In the genomic region with DNA sequence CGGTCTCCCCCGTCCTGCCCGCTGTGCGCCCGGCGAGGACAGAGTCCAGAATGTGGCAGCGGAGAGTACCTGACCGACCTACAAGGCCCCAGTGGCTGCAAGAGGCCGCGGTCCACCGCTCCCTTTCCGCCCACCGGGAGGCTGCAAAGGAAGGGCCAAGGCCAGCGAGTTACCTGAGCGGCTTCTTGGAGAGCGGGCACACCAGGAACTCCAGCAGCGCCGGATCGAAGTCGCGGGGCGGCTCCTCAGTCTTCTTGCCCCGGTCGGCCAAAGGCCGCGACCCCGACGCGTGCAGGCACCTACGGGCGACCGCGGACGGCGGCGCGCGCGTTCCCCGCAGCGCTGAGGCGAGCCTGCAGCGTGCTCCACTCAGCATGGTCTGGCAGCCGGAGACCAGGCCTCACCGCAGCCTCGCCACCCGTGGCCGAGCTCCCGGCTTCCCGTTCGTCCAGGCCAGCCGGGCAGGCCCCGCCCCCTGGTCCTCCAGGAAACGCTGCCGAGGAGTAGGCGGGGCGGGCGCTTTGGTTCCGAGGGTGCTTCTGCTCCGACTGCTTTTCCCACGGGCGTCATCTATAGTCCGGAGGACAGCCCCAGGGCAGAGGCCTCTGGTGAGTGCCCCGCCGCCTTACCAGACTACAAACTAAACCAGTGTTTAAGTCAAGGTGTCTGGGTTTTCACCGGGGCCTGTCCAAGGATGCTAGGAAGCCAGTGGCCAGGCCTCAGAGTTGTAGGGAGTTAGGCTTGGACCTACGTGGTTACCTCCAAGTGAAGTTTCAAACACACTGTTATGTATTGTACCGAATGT, we compare ENCODE assay signal across 1 cellular context.
TF ChIP-seq lines count a peak whose summit lies in the region.

TSS of gene PYURF (minus strand) at position 452 of the 805 bp plus-strand sequence. CDS start at position 376, 76 bp downstream.

TF ChIP-seq in HEK293, 187 proteins besides CTCF, POLR2A, EP300 and RAD21 (continued from another document and continues in another):
- TF ChIP-seq ZNF184 (tag by site-specific recombination; IDR thresholded peaks at IDR 0.05) (no peak), ZNF335 (tag by site-specific recombination; conservative IDR thresholded peaks at IDR 0.05) (peak; percentile 70), ZNF624 (tag by site-specific recombination; IDR thresholded peaks at IDR 0.05) (no peak), ZBTB48 (tag by site-specific recombination; IDR thresholded peaks at IDR 0.05) (no peak; the same call in 1 of the 2 replicates), ZNF629 (tag by site-specific recombination; IDR thresholded peaks at IDR 0.05) (0 out of 2 replicates have a peak, but pooled peaks have one; percentile 26), SALL2 (tag by site-specific recombination; IDR thresholded peaks at IDR 0.05; ENCODE audit: borderline replicate concordance) (no peak), SP7 (tag by site-specific recombination; IDR thresholded peaks at IDR 0.05) (peak; percentile 55), FEZF1 (tag by site-specific recombination; IDR thresholded peaks at IDR 0.05) (no peak), ZNF140 (tag by site-specific recombination; IDR thresholded peaks at IDR 0.05) (no peak), BCL11A (tag by site-specific recombination; IDR thresholded peaks at IDR 0.05; ENCODE audit: low read depth) (no peak), ZNF777 (tag by site-specific recombination; IDR thresholded peaks at IDR 0.05; ENCODE audit: borderline replicate concordance) (no peak), ZNF214 (tag by site-specific recombination; IDR thresholded peaks at IDR 0.05; ENCODE audit: borderline replicate concordance) (no peak), PRDM6 (tag by site-specific recombination; IDR thresholded peaks at IDR 0.05) (no peak), ZNF394 (tag by site-specific recombination; IDR thresholded peaks at IDR 0.05; ENCODE audit: borderline replicate concordance) (peak; percentile 12; the same call in 1 of the 2 replicates), ZNF623 (tag by site-specific recombination; IDR thresholded peaks at IDR 0.05) (no peak), ZNF670 (tag by site-specific recombination; IDR thresholded peaks at IDR 0.05; ENCODE audit: low read depth) (no peak), ZNF155 (tag by site-specific recombination; IDR thresholded peaks at IDR 0.05) (no peak), ZBTB8A (tag by site-specific recombination; IDR thresholded peaks at IDR 0.05) (peak; percentile 32; the same call in 1 of the 2 replicates), ZNF112 (tag by site-specific recombination; IDR thresholded peaks at IDR 0.05) (no peak), WT1 (tag by site-specific recombination; IDR thresholded peaks at IDR 0.05) (no peak), ZNF248 (tag by site-specific recombination; IDR thresholded peaks at IDR 0.05) (no peak), ZNF530 (tag by site-specific recombination; IDR thresholded peaks at IDR 0.05; ENCODE audit: low read depth) (no peak), ZNF10 (tag by site-specific recombination; IDR thresholded peaks at IDR 0.05) (no peak), ZNF600 (tag by site-specific recombination; IDR thresholded peaks at IDR 0.05) (peak; percentile 53; the same call in 1 of the 2 replicates), YY1 (tag by site-specific recombination; IDR thresholded peaks at IDR 0.05) (0 out of 2 replicates have a peak, but pooled peaks have one; percentile 28), ZXDB (tag by site-specific recombination; IDR thresholded peaks at IDR 0.05) (peak; percentile 59), IKZF3 (tag by site-specific recombination; IDR thresholded peaks at IDR 0.05) (peak; percentile 86), ZSCAN16 (tag by site-specific recombination; IDR thresholded peaks at IDR 0.05) (no peak), ZFHX2 (tag by site-specific recombination; conservative IDR thresholded peaks at IDR 0.05) (no peak), SCRT2 (tag by site-specific recombination; IDR thresholded peaks at IDR 0.05) (no peak), KLF9 (tag by site-specific recombination; IDR thresholded peaks at IDR 0.05; ENCODE audit: low read depth) (peak; percentile 87), ZNF23 (tag by site-specific recombination; IDR thresholded peaks at IDR 0.05; ENCODE audit: borderline replicate concordance) (no peak), ZNF423 (tag by site-specific recombination; IDR thresholded peaks at IDR 0.05) (0 out of 2 replicates have a peak, but pooled peaks have one; percentile 7), ZNF292 (tag by site-specific recombination; IDR thresholded peaks at IDR 0.05; ENCODE audit: borderline replicate concordance, low read depth) (no peak), PRDM10 (tag by site-specific recombination; IDR thresholded peaks at IDR 0.05) (no peak), EGR2 (tag by site-specific recombination; IDR thresholded peaks at IDR 0.05; ENCODE audit: low read depth) (0 out of 2 replicates have a peak, but pooled peaks have one; percentile 12), HOXC10 (CRISPR knock-in tag; IDR thresholded peaks at IDR 0.05) (no peak), ZNF311 (tag by site-specific recombination; IDR thresholded peaks at IDR 0.05; ENCODE audit: borderline replicate concordance) (no peak), ZNF132 (tag by site-specific recombination; IDR thresholded peaks at IDR 0.05; ENCODE audit: borderline replicate concordance) (no peak), ZNF221 (tag by site-specific recombination; IDR thresholded peaks at IDR 0.05; ENCODE audit: borderline replicate concordance) (no peak), HIC1 (tag by site-specific recombination; IDR thresholded peaks at IDR 0.05) (peak; percentile 47; the same call in 1 of the 2 replicates), GLI4 (tag by site-specific recombination; IDR thresholded peaks at IDR 0.05) (no peak), MEIS1 (CRISPR knock-in tag; IDR thresholded peaks at IDR 0.05; ENCODE audit: borderline replicate concordance) (peak; percentile 45; the same call in 1 of the 2 replicates), ZNF791 (tag by site-specific recombination; IDR thresholded peaks at IDR 0.05) (no peak), ZNF654 (tag by site-specific recombination; IDR thresholded peaks at IDR 0.05; ENCODE audit: low read depth) (no peak), ZNF677 (tag by site-specific recombination; IDR thresholded peaks at IDR 0.05) (no peak)
- TF ChIP-seq, protein P1, sequence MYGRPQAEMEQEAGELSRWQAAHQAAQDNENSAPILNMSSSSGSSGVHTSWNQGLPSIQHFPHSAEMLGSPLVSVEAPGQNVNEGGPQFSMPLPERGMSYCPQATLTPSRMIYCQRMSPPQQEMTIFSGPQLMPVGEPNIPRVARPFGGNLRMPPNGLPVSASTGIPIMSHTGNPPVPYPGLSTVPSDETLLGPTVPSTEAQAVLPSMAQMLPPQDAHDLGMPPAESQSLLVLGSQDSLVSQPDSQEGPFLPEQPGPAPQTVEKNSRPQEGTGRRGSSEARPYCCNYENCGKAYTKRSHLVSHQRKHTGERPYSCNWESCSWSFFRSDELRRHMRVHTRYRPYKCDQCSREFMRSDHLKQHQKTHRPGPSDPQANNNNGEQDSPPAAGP (tag by site-specific recombination; IDR thresholded peaks at IDR 0.05), result peak; percentile 46; the same call in 1 of the 2 replicates
- TF ChIP-seq, protein P2, sequence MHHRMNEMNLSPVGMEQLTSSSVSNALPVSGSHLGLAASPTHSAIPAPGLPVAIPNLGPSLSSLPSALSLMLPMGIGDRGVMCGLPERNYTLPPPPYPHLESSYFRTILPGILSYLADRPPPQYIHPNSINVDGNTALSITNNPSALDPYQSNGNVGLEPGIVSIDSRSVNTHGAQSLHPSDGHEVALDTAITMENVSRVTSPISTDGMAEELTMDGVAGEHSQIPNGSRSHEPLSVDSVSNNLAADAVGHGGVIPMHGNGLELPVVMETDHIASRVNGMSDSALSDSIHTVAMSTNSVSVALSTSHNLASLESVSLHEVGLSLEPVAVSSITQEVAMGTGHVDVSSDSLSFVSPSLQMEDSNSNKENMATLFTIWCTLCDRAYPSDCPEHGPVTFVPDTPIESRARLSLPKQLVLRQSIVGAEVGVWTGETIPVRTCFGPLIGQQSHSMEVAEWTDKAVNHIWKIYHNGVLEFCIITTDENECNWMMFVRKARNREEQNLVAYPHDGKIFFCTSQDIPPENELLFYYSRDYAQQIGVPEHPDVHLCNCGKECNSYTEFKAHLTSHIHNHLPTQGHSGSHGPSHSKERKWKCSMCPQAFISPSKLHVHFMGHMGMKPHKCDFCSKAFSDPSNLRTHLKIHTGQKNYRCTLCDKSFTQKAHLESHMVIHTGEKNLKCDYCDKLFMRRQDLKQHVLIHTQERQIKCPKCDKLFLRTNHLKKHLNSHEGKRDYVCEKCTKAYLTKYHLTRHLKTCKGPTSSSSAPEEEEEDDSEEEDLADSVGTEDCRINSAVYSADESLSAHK (tag by site-specific recombination; IDR thresholded peaks at IDR 0.05), result no peak
- TF ChIP-seq, protein P3, sequence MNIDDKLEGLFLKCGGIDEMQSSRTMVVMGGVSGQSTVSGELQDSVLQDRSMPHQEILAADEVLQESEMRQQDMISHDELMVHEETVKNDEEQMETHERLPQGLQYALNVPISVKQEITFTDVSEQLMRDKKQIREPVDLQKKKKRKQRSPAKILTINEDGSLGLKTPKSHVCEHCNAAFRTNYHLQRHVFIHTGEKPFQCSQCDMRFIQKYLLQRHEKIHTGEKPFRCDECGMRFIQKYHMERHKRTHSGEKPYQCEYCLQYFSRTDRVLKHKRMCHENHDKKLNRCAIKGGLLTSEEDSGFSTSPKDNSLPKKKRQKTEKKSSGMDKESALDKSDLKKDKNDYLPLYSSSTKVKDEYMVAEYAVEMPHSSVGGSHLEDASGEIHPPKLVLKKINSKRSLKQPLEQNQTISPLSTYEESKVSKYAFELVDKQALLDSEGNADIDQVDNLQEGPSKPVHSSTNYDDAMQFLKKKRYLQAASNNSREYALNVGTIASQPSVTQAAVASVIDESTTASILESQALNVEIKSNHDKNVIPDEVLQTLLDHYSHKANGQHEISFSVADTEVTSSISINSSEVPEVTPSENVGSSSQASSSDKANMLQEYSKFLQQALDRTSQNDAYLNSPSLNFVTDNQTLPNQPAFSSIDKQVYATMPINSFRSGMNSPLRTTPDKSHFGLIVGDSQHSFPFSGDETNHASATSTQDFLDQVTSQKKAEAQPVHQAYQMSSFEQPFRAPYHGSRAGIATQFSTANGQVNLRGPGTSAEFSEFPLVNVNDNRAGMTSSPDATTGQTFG (tag by site-specific recombination; IDR thresholded peaks at IDR 0.05; ENCODE audit: borderline replicate concordance), result no peak
